In the genomic region with DNA sequence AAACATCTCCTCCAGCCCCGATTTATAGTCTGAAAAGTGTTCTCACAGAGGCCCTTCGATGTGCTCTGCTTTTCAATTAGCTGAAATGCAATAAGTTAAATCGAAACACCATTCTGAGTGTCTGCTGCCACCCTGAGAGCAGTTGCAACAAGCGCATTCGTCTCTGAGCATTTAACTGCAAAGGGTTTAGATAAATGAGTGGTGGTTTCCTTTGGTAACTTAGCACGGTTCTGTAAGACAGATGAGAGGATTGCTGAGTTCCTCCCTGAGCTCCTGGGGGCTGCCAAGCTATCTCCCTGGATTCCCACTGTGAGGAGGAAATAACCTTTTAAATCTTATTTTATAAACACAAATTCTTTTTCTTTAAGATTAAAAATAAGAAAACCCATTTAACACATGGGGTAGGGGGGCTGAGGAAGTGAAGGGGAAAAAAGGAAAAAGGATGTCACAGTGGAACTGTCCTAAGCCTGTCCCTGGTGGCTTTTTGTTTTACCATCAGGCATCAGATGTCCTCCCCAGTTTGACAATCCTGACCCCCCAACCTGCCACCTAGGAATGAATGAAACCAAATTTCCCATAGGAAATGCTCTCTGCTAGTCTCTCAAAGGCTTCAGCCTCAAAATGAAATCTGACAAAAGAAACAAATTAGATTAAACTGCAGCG, we compare ENCODE assay signal across 8 cellular contexts. TPM values are rescaled to one million over a fixed set of nuclear protein-coding genes. Genes with fewer than 3 reads are reported as not detected.
DNase-seq lines count a peak whose midpoint lies in the region; ATAC-seq and TF ChIP-seq lines count a peak whose summit lies in the region.

No MANE protein-coding gene starts in this region.

- H3K36me3 ChIP-seq in MG63 (no peaks in the 10 kb centered on the region), RWPE2 (ENCODE audit: low read depth) (no peaks in the 10 kb centered on the region), breast epithelium (no peaks in the 10 kb centered on the region)

- no peaks in the 10 kb centered on the region for H3K9me3 ChIP-seq in MG63
- no peaks in the 10 kb centered on the region for H3K9me3 ChIP-seq in RWPE2 (ENCODE audit: severe bottlenecking)
- no peaks in the 10 kb centered on the region for H3K9me3 ChIP-seq in breast epithelium

- peaks cover 21% of the 10 kb centered on the region for H3K4me1 ChIP-seq in RWPE2 (ENCODE audit: insufficient read depth, poor library complexity, severe bottlenecking)
- no peaks in the 10 kb centered on the region for H3K4me1 ChIP-seq in breast epithelium

- intact Hi-C loops in breast epithelium (cut with DNase I; ENCODE audit: low total_unique reads): no loop called here

- no peak overlapping the region for H3K4me3 ChIP-seq in MG63
- H3K4me3 ChIP-seq in RWPE2 (ENCODE audit: severe bottlenecking): no peak overlapping the region
- no peak overlapping the region for H3K4me3 ChIP-seq in breast epithelium

- H3K27ac ChIP-seq in RWPE2 (ENCODE audit: poor library complexity, severe bottlenecking): peak overlapping the region; percentile 66
- no peak overlapping the region for H3K27ac ChIP-seq in breast epithelium

- TF ChIP-seq POLR2A in breast epithelium (IDR thresholded peaks at IDR 0.05): no peak

- ATAC-seq in GM19023 (IDR thresholded peaks at IDR 0.05; ENCODE audit: unreplicated experiment) (peak; percentile 70), RWPE2 (ENCODE audit: low read depth) (peak; percentile 83), HG03097 (IDR thresholded peaks at IDR 0.05; ENCODE audit: low FRiP score, unreplicated experiment) (no peak)

- TF ChIP-seq CTCF in RWPE2 (IDR thresholded peaks at IDR 0.05; ENCODE audit: poor library complexity, severe bottlenecking) (peak; percentile 94), breast epithelium (IDR thresholded peaks at IDR 0.05) (peak in 2 of 3 donors; percentile 32 to 51)

- DNase-seq in C1 segment of cervical spinal cord (lab: John Stamatoyannopoulos, UW) (peak in 9 of 14 donors; percentile 24 to 84 (median 52)), MG63 (peak; percentile 53), RWPE2 (ENCODE audit: low spot score) (no peak), breast epithelium (ENCODE audit: low spot score in 2 of 2) (peak in 1 of 2 donors; percentile 30), iris pigment epithelial cell (ENCODE audit: low read depth) (peak; percentile 91), smooth muscle cell of the brain vasculature (ENCODE audit: low read depth, low spot score) (peak; percentile 60)

- no peaks in the 10 kb centered on the region for H3K27me3 ChIP-seq in MG63
- H3K27me3 ChIP-seq in RWPE2 (ENCODE audit: insufficient read depth, poor library complexity, severe bottlenecking): no peaks in the 10 kb centered on the region
- no peaks in the 10 kb centered on the region for H3K27me3 ChIP-seq in breast epithelium

RNA-seq across cellular contexts. Expression of gene CREB1, which starts 56.4 kb away (rescaled TPM):
- 22.3 and 28.2 TPM in 2 replicates for total RNA-seq in MG63 (2014; rRNA removed; shearing (Covaris generic); ENCODE audit: low replicate concordance)
- 10 to 100 TPM; 45.6 to 81.5 (median 54.1) TPM for total RNA-seq in breast epithelium
